ENCODE assay signal across 21 cellular contexts in genomic region chr15:69134841-69135240, GRCh38.
DNase-seq lines count a peak whose midpoint lies in the region; ATAC-seq, FAIRE-seq and TF ChIP-seq lines count a peak whose summit lies in the region.
"Had no signal": no experiment of that assay in that cellular context is flagged by ENCODE, and none has a peak within 500 bp of the region (broad histone marks: within the 10 kb centered on the region; RNA-seq: fewer than 3 reads in every experiment).

No MANE protein-coding gene starts in this region.

- no peak overlapping the region for H3K27ac ChIP-seq in WERI-Rb-1
- H3K27ac ChIP-seq: HL-60 had no signal

- FAIRE-seq in D721Med (lab: Jason Lieb, UNC): peak; percentile 75
- FAIRE-seq: A204.1, GM12891 had no signal

- no peak for ATAC-seq in GM18867 (IDR thresholded peaks at IDR 0.05; ENCODE audit: unreplicated experiment)
- ATAC-seq: HCT116 had no signal

- no peaks in the 10 kb centered on the region for H3K36me3 ChIP-seq in WERI-Rb-1
- H3K36me3 ChIP-seq: BE2C had no signal

- no peaks in the 10 kb centered on the region for H3K27me3 ChIP-seq in WERI-Rb-1 (ENCODE audit: insufficient read depth, low read depth, severe bottlenecking)
- H3K27me3 ChIP-seq: BE2C had no signal

- DNase-seq in D721Med (ENCODE audit: insufficient read length, low spot score) (peak; percentile 70), NCI-H82 (lab: John Stamatoyannopoulos, UW) (peak; percentile 98), WERI-Rb-1 (peak; percentile 78), kidney glomerular epithelial cell (lab: John Stamatoyannopoulos, UW) (no peak), RKO (ENCODE audit: low spot score) (no peak)
- DNase-seq: ACHN; BE2C; C1 segment of cervical spinal cord; CD4-positive, alpha-beta T cell; DMS 273 treated with DMSO at 0.1 percent for 48 hours; DMS53; DND-41; EL; GOT3; H7; HFFc6 had no signal

- H3K4me3 ChIP-seq in WERI-Rb-1 (ENCODE audit: low read depth, low read length): peak overlapping the region; percentile 28

- no peaks in the 10 kb centered on the region for H3K9me3 ChIP-seq in WERI-Rb-1 (ENCODE audit: severe bottlenecking)
- H3K9me3 ChIP-seq: BE2C had no signal

- no peak for TF ChIP-seq CTCF in D721Med (IDR thresholded peaks at IDR 0.05; ENCODE audit: insufficient read depth, missing control alignments)
- TF ChIP-seq CTCF in WERI-Rb-1 (IDR thresholded peaks at IDR 0.05; ENCODE audit: low read depth, low read length): no peak

Comparison
In these comparisons a context has a peak if more than half of its experiments do, and no peak if none do; other contexts are left out.
1. DNase-seq: peak in D721Med (single experiment), NCI-H82 (single experiment) and WERI-Rb-1 (single experiment); none in kidney glomerular epithelial cell (single experiment) and RKO (single experiment).